ENCODE assay signal across 1 cellular context in genomic region chr2:195124391-195125079, GRCh38.
TF ChIP-seq lines count a peak whose summit lies in the region.

No MANE protein-coding gene starts in this region.

TF ChIP-seq in H1, 55 proteins besides CTCF, POLR2A, EP300 and RAD21:
- TF ChIP-seq SP1 (IDR thresholded peaks at IDR 0.05; ENCODE audit: low read depth, low read length) (no peak), RBBP5 (IDR thresholded peaks at IDR 0.05; ENCODE audit: borderline replicate concordance, low read depth, low read length) (no peak), TBP (IDR thresholded peaks at IDR 0.05; ENCODE audit: low read depth, low read length) (no peak), SUZ12 (IDR thresholded peaks at IDR 0.05; ENCODE audit: low read length) (no peak), RNF2 (IDR thresholded peaks at IDR 0.05; ENCODE audit: borderline replicate concordance, low read depth, low read length, missing control alignments, poor library complexity, severe bottlenecking) (no peak), SAP30 (IDR thresholded peaks at IDR 0.05; ENCODE audit: insufficient read depth, insufficient replicate concordance, low read length) (no peak), POLR2AphosphoS5 (IDR thresholded peaks at IDR 0.05; ENCODE audit: low read depth, low read length) (no peak), ASH2L (IDR thresholded peaks at IDR 0.05; ENCODE audit: low read length) (no peak), POU5F1 (IDR thresholded peaks at IDR 0.05; ENCODE audit: low read depth, low read length) (no peak), NRF1 (IDR thresholded peaks at IDR 0.05; ENCODE audit: low read depth, low read length) (no peak), YY1 (IDR thresholded peaks at IDR 0.05; ENCODE audit: low read depth, low read length) (no peak), BCL11A (IDR thresholded peaks at IDR 0.05; ENCODE audit: low read depth in 2 of 2, low read length in 2 of 2) (no peak), EGR1 (IDR thresholded peaks at IDR 0.05; ENCODE audit: borderline replicate concordance, low read depth, low read length) (no peak), CBX5 (IDR thresholded peaks at IDR 0.05; ENCODE audit: low read depth, low read length) (no peak), CTBP2 (IDR thresholded peaks at IDR 0.05; ENCODE audit: borderline replicate concordance, insufficient read depth, insufficient read length, low read length) (no peak), RFX5 (IDR thresholded peaks at IDR 0.05; ENCODE audit: borderline replicate concordance, low read depth, low read length) (no peak), BACH1 (IDR thresholded peaks at IDR 0.05; ENCODE audit: low read length) (no peak), EZH2 (IDR thresholded peaks at IDR 0.05; ENCODE audit: low read depth, low read length, severe bottlenecking) (no peak), SIN3A (conservative IDR thresholded peaks at IDR 0.05 in 1 of 2, IDR thresholded peaks at IDR 0.05 in 1 of 2; ENCODE audit: low read depth in 1 of 2, low read length in 2 of 2) (no peak)
